ENCODE assay signal across 7 cellular contexts in the genomic region with DNA sequence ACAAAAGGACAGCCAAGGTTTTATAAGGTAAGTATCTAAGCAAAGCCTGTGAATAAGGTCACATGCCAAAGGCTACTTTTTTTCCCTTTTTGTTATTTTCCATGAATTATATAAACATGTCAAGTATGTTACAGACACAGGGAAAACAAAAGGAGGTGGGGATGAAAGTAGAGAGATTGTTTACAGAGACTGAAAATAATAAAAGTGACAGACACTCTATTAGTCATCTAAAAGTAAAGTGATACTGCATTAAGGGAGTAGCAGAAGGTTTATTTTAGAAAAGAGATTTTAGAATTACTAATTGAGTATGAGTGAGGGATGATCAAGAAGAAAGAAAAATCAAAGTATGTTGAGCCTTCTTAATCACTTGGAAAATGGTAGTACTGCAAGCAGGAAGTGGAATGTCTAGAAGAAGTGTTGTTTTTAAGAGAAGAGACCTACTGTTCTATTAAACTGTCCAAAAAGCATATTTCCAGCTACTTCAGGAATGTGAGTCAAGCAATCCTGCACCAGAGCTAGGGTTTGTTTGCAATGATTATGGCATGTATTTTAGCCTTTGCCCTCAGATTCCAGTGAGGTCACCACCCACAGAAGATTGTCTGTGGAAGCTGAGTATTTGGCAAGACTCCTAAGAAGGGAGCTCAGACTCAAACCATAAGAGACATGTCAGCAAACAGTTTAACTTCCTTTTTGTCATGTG.
DNase-seq lines count a peak whose midpoint lies in the region; ATAC-seq and TF ChIP-seq lines count a peak whose summit lies in the region.

No MANE protein-coding gene starts in this region.

- H3K27me3 ChIP-seq in adipocyte (replicated peaks; ENCODE audit: control insufficient read depth, insufficient read depth, low read length) (no peaks in the 10 kb centered on the region), tibial artery (no peaks in the 10 kb centered on the region)

- in situ Hi-C loops in KBM-7 (cut with MboI; ENCODE audit: low pct_unique_long_range_greater_than_20kb, low sequenced_read_pairs) = no loop called here

- peak overlapping the region; percentile 71 to 81 for H3K27ac ChIP-seq in tibial artery

- DNase-seq in KBM-7 = peak; percentile 42
- DNase-seq in adipocyte (ENCODE audit: low read depth) = peak; percentile 68
- peak; percentile 83 for DNase-seq in left kidney (ENCODE audit: low read depth, low spot score)
- DNase-seq in tibial artery = peak in 1 of 2 donors; percentile 29
- DNase-seq in NCI-H1105 treated with DMSO at 0.1 percent for 48 hours (lab: John Stamatoyannopoulos, UW) = no peak

- ATAC-seq in GM19328 (IDR thresholded peaks at IDR 0.05; ENCODE audit: unreplicated experiment) (no peak), HG02623 (IDR thresholded peaks at IDR 0.05; ENCODE audit: unreplicated experiment) (no peak)

- H3K9me3 ChIP-seq in adipocyte (ENCODE audit: control insufficient read depth, low read length) (no peaks in the 10 kb centered on the region), tibial artery (no peaks in the 10 kb centered on the region)

- peak overlapping the region; percentile 77 for H3K4me3 ChIP-seq in adipocyte (ENCODE audit: low read length)
- peak overlapping the region; percentile 44 to 46 for H3K4me3 ChIP-seq in tibial artery

- peak overlapping the region; percentile 73 for H3K9ac ChIP-seq in adipocyte (ENCODE audit: low read length)

- H3K4me1 ChIP-seq in adipocyte (ENCODE audit: control insufficient read depth, insufficient read depth, low read length) (peaks cover 18% of the 10 kb centered on the region), tibial artery (peaks cover 0 to 49% (median 13%) of the 10 kb centered on the region in 4 donors)

- intact Hi-C loops in tibial artery (cut with DNase I; ENCODE audit: low total_unique reads) = no loop called here

- TF ChIP-seq CTCF in tibial artery (IDR thresholded peaks at IDR 0.05) = no peak

- H3K36me3 ChIP-seq in adipocyte (ENCODE audit: control insufficient read depth, insufficient read depth, low read length, severe bottlenecking) (no peaks in the 10 kb centered on the region), tibial artery (no peaks in the 10 kb centered on the region)
